In the genomic region with DNA sequence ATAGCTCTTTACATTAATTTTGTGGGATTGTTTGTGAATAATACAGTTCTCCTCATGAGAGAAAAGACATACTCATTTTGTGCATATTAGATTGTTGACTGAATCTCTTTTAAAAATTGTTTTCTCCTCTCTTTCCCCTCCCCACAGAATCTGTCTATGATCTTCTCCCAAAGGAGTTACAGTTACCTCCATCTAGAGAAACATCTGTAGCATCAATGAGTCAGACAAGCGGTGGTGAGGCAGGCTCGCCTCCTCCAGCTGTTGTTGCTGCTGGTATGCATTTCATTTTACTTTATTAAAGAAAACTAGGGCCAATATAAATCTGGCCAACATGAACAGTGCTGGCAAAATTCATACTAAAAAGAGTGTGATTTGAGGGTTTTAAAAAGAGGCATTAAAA, we compare ENCODE assay signal across 21 cellular contexts.
A peak's percentile ranks its signal among the peaks of the same experiment; 100 is the strongest.
DNase-seq lines count a peak whose midpoint lies in the region; ATAC-seq and TF ChIP-seq lines count a peak whose summit lies in the region.
"Had no signal": no experiment of that assay in that cellular context is flagged by ENCODE, and none has a peak within 500 bp of the region (broad histone marks: within the 10 kb centered on the region; RNA-seq: fewer than 3 reads in every experiment).

No MANE protein-coding gene starts in this region.

- H2AFZ ChIP-seq in osteoblast (ENCODE audit: low read length): no peak overlapping the region

- no peaks in the 10 kb centered on the region for H3K9me3 ChIP-seq in osteoblast (ENCODE audit: low read depth, low read length)
- H3K9me3 ChIP-seq: upper lobe of left lung had no signal

- peaks cover 5% of the 10 kb centered on the region for H3K4me1 ChIP-seq in osteoblast (ENCODE audit: insufficient read depth, low read length)

- TF ChIP-seq POLR2A in NB4 (IDR thresholded peaks at IDR 0.05; ENCODE audit: extremely low read depth, insufficient read length): no peak

- ATAC-seq in HG03521 (IDR thresholded peaks at IDR 0.05; ENCODE audit: unreplicated experiment): no peak
- ATAC-seq: natural killer cell; stimulated activated effector memory CD8-positive, alpha-beta T cell treated with anti-CD3 and anti-CD28 coated beads, Interleukin-12 subunit alpha, Interleukin-12 subunit beta, amount 100 ng/mL, for 72 hours had no signal

- peaks cover 11% of the 10 kb centered on the region for H4K20me1 ChIP-seq in osteoblast (ENCODE audit: insufficient read depth, low read length)

- H3K36me3 ChIP-seq in osteoblast (ENCODE audit: insufficient read depth, low read length): peaks cover 25% of the 10 kb centered on the region

- no peak overlapping the region for H3K4me3 ChIP-seq in NB4 (ENCODE audit: low read depth, low read length)
- no peak overlapping the region for H3K4me3 ChIP-seq in choroid plexus epithelial cell (ENCODE audit: low read depth, low read length)
- H3K4me3 ChIP-seq in osteoblast (ENCODE audit: insufficient read depth, low read length): no peak overlapping the region
- H3K4me3 ChIP-seq: lung, upper lobe of left lung had no signal

- H3K27me3 ChIP-seq in osteoblast (ENCODE audit: insufficient read depth, low read length): no peaks in the 10 kb centered on the region
- H3K27me3 ChIP-seq: upper lobe of left lung had no signal

- H3K27ac ChIP-seq in osteoblast (ENCODE audit: low read depth, low read length): no peak overlapping the region
- H3K27ac ChIP-seq: 22Rv1, C4-2B, upper lobe of left lung had no signal

- peaks cover 68% of the 10 kb centered on the region for H3K79me2 ChIP-seq in osteoblast (ENCODE audit: insufficient read depth, low read length)

- no peak overlapping the region for H3K4me2 ChIP-seq in osteoblast (ENCODE audit: insufficient read depth, low read length)

- TF ChIP-seq CTCF in NB4 (IDR thresholded peaks at IDR 0.05; ENCODE audit: low read depth, low read length): no peak
- no peak for TF ChIP-seq CTCF in choroid plexus epithelial cell (conservative IDR thresholded peaks at IDR 0.05; ENCODE audit: low read depth, low read length)
- TF ChIP-seq CTCF in osteoblast (IDR thresholded peaks at IDR 0.05; ENCODE audit: extremely low read depth, low read depth, low read length): no peak

- DNase-seq in DMS 273 (lab: John Stamatoyannopoulos, UW; ENCODE audit: unreplicated experiment) (peak; percentile 60), DMS 273 treated with DMSO at 0.1 percent for 48 hours (lab: John Stamatoyannopoulos, UW) (no peak), NB4 (ENCODE audit: low read depth) (peak; percentile 20), choroid plexus epithelial cell (ENCODE audit: low read depth) (peak; percentile 50), osteoblast (ENCODE audit: insufficient read length, low spot score, missing footprints) (peak; percentile 59), NCI-H748 treated with DMSO at 0.1 percent for 48 hours (lab: John Stamatoyannopoulos, UW) (no peak), retina (no peak)
- DNase-seq: activated CD4-positive, alpha-beta T cell treated with anti-CD3 and anti-CD28 coated beads for 1 hour; activated CD8-positive, alpha-beta memory T cell treated with anti-CD3 and anti-CD28 coated beads, Interleukin-2, amount 50 U/mL, for 48 hours; DMS79; effector CD8-positive, alpha-beta T cell; natural killer cell; NCI-H446 treated with DMSO at 0.1 percent for 48 hours; SIG-M5; T-helper 2 cell; upper lobe of left lung had no signal

Comparison
In these comparisons a context has a peak if more than half of its experiments do, and no peak if none do; other contexts are left out.
1. DNase-seq: peak in DMS 273 (single experiment), NB4 (single experiment), choroid plexus epithelial cell (single experiment) and osteoblast (single experiment); none in DMS 273 treated with DMSO at 0.1 percent for 48 hours (single experiment), NCI-H748 treated with DMSO at 0.1 percent for 48 hours (single experiment) and retina (single experiment).